Comparison of ENCODE assay signal across 2 cellular contexts in genomic region chr18:62658028-62658427, GRCh38.
TF ChIP-seq lines count a peak whose summit lies in the region.

No MANE protein-coding gene starts in this region.

TF ChIP-seq in HCT116, 20 proteins besides CTCF, POLR2A, EP300 and RAD21 (continued from another document):
- TF ChIP-seq ZBTB33 (IDR thresholded peaks at IDR 0.05; ENCODE audit: extremely low read depth, insufficient replicate concordance, low read length) = no peak
- TF ChIP-seq ATF3 (IDR thresholded peaks at IDR 0.05) = no peak
- no peak for TF ChIP-seq EZH2phosphoT487 (IDR thresholded peaks at IDR 0.05; ENCODE audit: borderline replicate concordance)
- TF ChIP-seq SIN3A (IDR thresholded peaks at IDR 0.05; ENCODE audit: low read depth) = no peak
- no peak for TF ChIP-seq SRF (IDR thresholded peaks at IDR 0.05; ENCODE audit: low read depth)
- no peak for TF ChIP-seq EZH2 (IDR thresholded peaks at IDR 0.05)
- no peak for TF ChIP-seq EGR1 (IDR thresholded peaks at IDR 0.05; ENCODE audit: low read depth)
- TF ChIP-seq, protein P1, sequence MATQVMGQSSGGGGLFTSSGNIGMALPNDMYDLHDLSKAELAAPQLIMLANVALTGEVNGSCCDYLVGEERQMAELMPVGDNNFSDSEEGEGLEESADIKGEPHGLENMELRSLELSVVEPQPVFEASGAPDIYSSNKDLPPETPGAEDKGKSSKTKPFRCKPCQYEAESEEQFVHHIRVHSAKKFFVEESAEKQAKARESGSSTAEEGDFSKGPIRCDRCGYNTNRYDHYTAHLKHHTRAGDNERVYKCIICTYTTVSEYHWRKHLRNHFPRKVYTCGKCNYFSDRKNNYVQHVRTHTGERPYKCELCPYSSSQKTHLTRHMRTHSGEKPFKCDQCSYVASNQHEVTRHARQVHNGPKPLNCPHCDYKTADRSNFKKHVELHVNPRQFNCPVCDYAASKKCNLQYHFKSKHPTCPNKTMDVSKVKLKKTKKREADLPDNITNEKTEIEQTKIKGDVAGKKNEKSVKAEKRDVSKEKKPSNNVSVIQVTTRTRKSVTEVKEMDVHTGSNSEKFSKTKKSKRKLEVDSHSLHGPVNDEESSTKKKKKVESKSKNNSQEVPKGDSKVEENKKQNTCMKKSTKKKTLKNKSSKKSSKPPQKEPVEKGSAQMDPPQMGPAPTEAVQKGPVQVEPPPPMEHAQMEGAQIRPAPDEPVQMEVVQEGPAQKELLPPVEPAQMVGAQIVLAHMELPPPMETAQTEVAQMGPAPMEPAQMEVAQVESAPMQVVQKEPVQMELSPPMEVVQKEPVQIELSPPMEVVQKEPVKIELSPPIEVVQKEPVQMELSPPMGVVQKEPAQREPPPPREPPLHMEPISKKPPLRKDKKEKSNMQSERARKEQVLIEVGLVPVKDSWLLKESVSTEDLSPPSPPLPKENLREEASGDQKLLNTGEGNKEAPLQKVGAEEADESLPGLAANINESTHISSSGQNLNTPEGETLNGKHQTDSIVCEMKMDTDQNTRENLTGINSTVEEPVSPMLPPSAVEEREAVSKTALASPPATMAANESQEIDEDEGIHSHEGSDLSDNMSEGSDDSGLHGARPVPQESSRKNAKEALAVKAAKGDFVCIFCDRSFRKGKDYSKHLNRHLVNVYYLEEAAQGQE (IDR thresholded peaks at IDR 0.05; ENCODE audit: low read depth) = no peak
- no peak for TF ChIP-seq ZNF274 (IDR thresholded peaks at IDR 0.05; ENCODE audit: low read depth, low read length)
- TF ChIP-seq CEBPB (IDR thresholded peaks at IDR 0.05; ENCODE audit: low read depth) = no peak
- no peak for TF ChIP-seq ELF1 (IDR thresholded peaks at IDR 0.05; ENCODE audit: borderline replicate concordance, low read depth)
- TF ChIP-seq YY1 (IDR thresholded peaks at IDR 0.05; ENCODE audit: extremely low read depth, insufficient replicate concordance, low read depth, low read length) = no peak
TF ChIP-seq in HCT116: peak in this region for 0.

TF ChIP-seq in K562, 482 proteins besides CTCF, POLR2A, EP300 and RAD21 (continued from another document):
- TF ChIP-seq ZNF764 (CRISPR knock-in tag; IDR thresholded peaks at IDR 0.05; ENCODE audit: low read depth) (no peak), IFI16 (CRISPR knock-in tag; IDR thresholded peaks at IDR 0.05) (no peak), PRDM10 (IDR thresholded peaks at IDR 0.05; ENCODE audit: partially characterized antibody) (no peak), MTA3 (IDR thresholded peaks at IDR 0.05; ENCODE audit: borderline replicate concordance) (no peak), THRAP3 (IDR thresholded peaks at IDR 0.05; ENCODE audit: borderline replicate concordance) (no peak), HIVEP1 (CRISPR knock-in tag; IDR thresholded peaks at IDR 0.05) (no peak), TARDBP (IDR thresholded peaks at IDR 0.05) (no peak), RBFOX2 (IDR thresholded peaks at IDR 0.05; ENCODE audit: low read depth, low read length) (no peak), TOE1 (IDR thresholded peaks at IDR 0.05; ENCODE audit: borderline replicate concordance) (peak; percentile 55; the same call in 1 of the 2 replicates), TOE1 (CRISPR knock-in tag; IDR thresholded peaks at IDR 0.05; ENCODE audit: borderline replicate concordance, low read depth) (no peak), TAF9B (IDR thresholded peaks at IDR 0.05; ENCODE audit: partially characterized antibody) (no peak), STAT6 (CRISPR knock-in tag; IDR thresholded peaks at IDR 0.05) (no peak), RAD51 (IDR thresholded peaks at IDR 0.05; ENCODE audit: borderline replicate concordance, low read depth) (peak; percentile 45; the same call in 1 of the 2 replicates), ZBTB33 (CRISPR knock-in tag; IDR thresholded peaks at IDR 0.05) (no peak), NR4A1 (CRISPR knock-in tag; IDR thresholded peaks at IDR 0.05) (no peak), NR4A1 (tag; IDR thresholded peaks at IDR 0.05) (no peak), ZNF197 (CRISPR knock-in tag; IDR thresholded peaks at IDR 0.05; ENCODE audit: low read depth) (no peak), NR2F6 (CRISPR knock-in tag; IDR thresholded peaks at IDR 0.05) (no peak), FOXK1 (CRISPR knock-in tag; IDR thresholded peaks at IDR 0.05; ENCODE audit: borderline replicate concordance) (no peak), ARID1B (IDR thresholded peaks at IDR 0.05) (no peak), ZNF830 (CRISPR knock-in tag; IDR thresholded peaks at IDR 0.05) (no peak), LCOR (CRISPR knock-in tag; IDR thresholded peaks at IDR 0.05) (no peak), TFE3 (CRISPR knock-in tag; IDR thresholded peaks at IDR 0.05) (peak; percentile 81), ZNF134 (CRISPR knock-in tag; conservative IDR thresholded peaks at IDR 0.05) (no peak), PHF20 (IDR thresholded peaks at IDR 0.05; ENCODE audit: partially characterized antibody) (no peak)
- TF ChIP-seq, protein P2, sequence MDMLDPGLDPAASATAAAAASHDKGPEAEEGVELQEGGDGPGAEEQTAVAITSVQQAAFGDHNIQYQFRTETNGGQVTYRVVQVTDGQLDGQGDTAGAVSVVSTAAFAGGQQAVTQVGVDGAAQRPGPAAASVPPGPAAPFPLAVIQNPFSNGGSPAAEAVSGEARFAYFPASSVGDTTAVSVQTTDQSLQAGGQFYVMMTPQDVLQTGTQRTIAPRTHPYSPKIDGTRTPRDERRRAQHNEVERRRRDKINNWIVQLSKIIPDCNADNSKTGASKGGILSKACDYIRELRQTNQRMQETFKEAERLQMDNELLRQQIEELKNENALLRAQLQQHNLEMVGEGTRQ (CRISPR knock-in tag; IDR thresholded peaks at IDR 0.05) = 0 out of 2 replicates have a peak, but pooled peaks have one; percentile 11
- TF ChIP-seq, protein P3, sequence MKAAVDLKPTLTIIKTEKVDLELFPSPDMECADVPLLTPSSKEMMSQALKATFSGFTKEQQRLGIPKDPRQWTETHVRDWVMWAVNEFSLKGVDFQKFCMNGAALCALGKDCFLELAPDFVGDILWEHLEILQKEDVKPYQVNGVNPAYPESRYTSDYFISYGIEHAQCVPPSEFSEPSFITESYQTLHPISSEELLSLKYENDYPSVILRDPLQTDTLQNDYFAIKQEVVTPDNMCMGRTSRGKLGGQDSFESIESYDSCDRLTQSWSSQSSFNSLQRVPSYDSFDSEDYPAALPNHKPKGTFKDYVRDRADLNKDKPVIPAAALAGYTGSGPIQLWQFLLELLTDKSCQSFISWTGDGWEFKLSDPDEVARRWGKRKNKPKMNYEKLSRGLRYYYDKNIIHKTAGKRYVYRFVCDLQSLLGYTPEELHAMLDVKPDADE (conservative IDR thresholded peaks at IDR 0.05; ENCODE audit: control insufficient read depth, low read depth, low read length) = no peak
